In genomic region chr14:91817566-91818325, GRCh38 we compare ENCODE assay signal across 12 cellular contexts. TPM values are rescaled to one million over a fixed set of nuclear protein-coding genes. Genes with fewer than 3 reads are reported as not detected.
DNase-seq lines count a peak whose midpoint lies in the region; ATAC-seq lines count a peak whose summit lies in the region.
"Had no signal": no experiment of that assay in that cellular context is flagged by ENCODE, and none has a peak within 500 bp of the region (broad histone marks: within the 10 kb centered on the region; RNA-seq: fewer than 3 reads in every experiment).

No MANE protein-coding gene starts in this region.

- H3K79me1 ChIP-seq in mesendoderm (ENCODE audit: low read length): no peaks in the 10 kb centered on the region

- no peak overlapping the region for H3K4me3 ChIP-seq in mesendoderm (ENCODE audit: low read length)
- H3K4me3 ChIP-seq: skin epidermis had no signal

- H4K8ac ChIP-seq in mesendoderm (ENCODE audit: low read depth, low read length): no peak overlapping the region

- peak overlapping the region; percentile 10 for H3K18ac ChIP-seq in mesendoderm (ENCODE audit: low read length)

- CTCF ChIA-PET in activated CD4-positive, alpha-beta T cell treated with anti-CD3 and anti-CD28 coated beads for 36 hours (lab: Charles Lee): interaction anchor here (0.8 to 2.1 kb wide), 2 partner anchors 11 to 176 kb away, joined by 5 to 9 read pairs; no protein-coding TSS in a partner anchor

- H2BK15ac ChIP-seq in mesendoderm (replicated peaks; ENCODE audit: low read depth): no peak overlapping the region

- H3K23ac ChIP-seq in mesendoderm (ENCODE audit: low read length): no peak overlapping the region

- no peak overlapping the region for H3K27ac ChIP-seq in mesendoderm (ENCODE audit: low read depth, low read length)
- H3K27ac ChIP-seq: skin epidermis had no signal

- no peak overlapping the region for H3K9ac ChIP-seq in mesendoderm (ENCODE audit: low read length)

- POLR2A ChIA-PET in activated CD4-positive, alpha-beta T cell treated with anti-CD3 and anti-CD28 coated beads for 36 hours (lab: Charles Lee): no interaction called here

- H2AK5ac ChIP-seq in mesendoderm (ENCODE audit: low read length): no peak overlapping the region

- no peak overlapping the region for H3K4me2 ChIP-seq in mesendoderm (ENCODE audit: low read length)

- DNase-seq in activated CD4-positive, alpha-beta T cell treated with anti-CD3 and anti-CD28 coated beads for 36 hours: peak; percentile 19
- no peak for DNase-seq in activated CD4-positive, alpha-beta T cell treated with anti-CD3 and anti-CD28 coated beads, Interleukin-2, amount 50 U/mL, for 48 hours
- DNase-seq in mesendoderm (no peak), HuH-7.5 (ENCODE audit: low spot score) (no peak)
- DNase-seq: activated gamma-delta T cell, NCI-H524 treated with DMSO at 0.1 percent for 48 hours had no signal

- no peaks in the 10 kb centered on the region for H3K27me3 Mint-ChIP-seq in activated CD4-positive, alpha-beta T cell treated with anti-CD3 and anti-CD28 coated beads for 36 hours

- WGBS in mesendoderm (ENCODE audit: extremely low coverage, insufficient coverage, low lambda C conversion rate): no CpG with 5 or more reads among the region's 3 CpGs

- no peak overlapping the region for H2BK5ac ChIP-seq in mesendoderm (ENCODE audit: low read length)

- H2BK120ac ChIP-seq in mesendoderm (ENCODE audit: low read depth, low read length): no peak overlapping the region

- H3K4me1 Mint-ChIP-seq in activated CD4-positive, alpha-beta T cell treated with anti-CD3 and anti-CD28 coated beads for 36 hours: peaks cover 53% of the 10 kb centered on the region

- no peaks in the 10 kb centered on the region for H3K36me3 ChIP-seq in mesendoderm (ENCODE audit: control insufficient read depth, insufficient read depth, low read length)

- no peak overlapping the region for H3K4ac ChIP-seq in mesendoderm (ENCODE audit: low read depth, low read length)

- H4K5ac ChIP-seq in mesendoderm (ENCODE audit: low read length): no peak overlapping the region

- peak; percentile 80 for ATAC-seq in activated CD4-positive, alpha-beta T cell treated with anti-CD3 and anti-CD28 coated beads for 36 hours
- ATAC-seq in GM21529 (IDR thresholded peaks at IDR 0.05; ENCODE audit: unreplicated experiment) (peak; percentile 82), HG03442 (IDR thresholded peaks at IDR 0.05; ENCODE audit: unreplicated experiment) (peak; percentile 68), GM18519 (IDR thresholded peaks at IDR 0.05; ENCODE audit: low FRiP score, unreplicated experiment) (no peak), HG02588 (IDR thresholded peaks at IDR 0.05; ENCODE audit: unreplicated experiment) (no peak)

- H3K4me1 ChIP-seq in mesendoderm (ENCODE audit: control insufficient read depth, low read depth, low read length): no peaks in the 10 kb centered on the region

- H3K9me3 Mint-ChIP-seq in activated CD4-positive, alpha-beta T cell treated with anti-CD3 and anti-CD28 coated beads for 36 hours (ENCODE audit: low read depth): peaks cover 7% of the 10 kb centered on the region

- H3K36me3 Mint-ChIP-seq in activated CD4-positive, alpha-beta T cell treated with anti-CD3 and anti-CD28 coated beads for 36 hours (ENCODE audit: low read depth): peaks cover 30% of the 10 kb centered on the region

- H3K4me3 Mint-ChIP-seq in activated CD4-positive, alpha-beta T cell treated with anti-CD3 and anti-CD28 coated beads for 36 hours: peak overlapping the region; percentile 13

- intact Hi-C loops in activated CD4-positive, alpha-beta T cell treated with anti-CD3 and anti-CD28 coated beads for 36 hours (cut with DNase I, micrococcal nuclease): no loop called here

- no peak overlapping the region for H3K56ac ChIP-seq in mesendoderm (ENCODE audit: low read length)

- H3K27ac Mint-ChIP-seq in activated CD4-positive, alpha-beta T cell treated with anti-CD3 and anti-CD28 coated beads for 36 hours: peak overlapping the region; percentile 71

- no peaks in the 10 kb centered on the region for H3K27me3 ChIP-seq in mesendoderm (ENCODE audit: insufficient read depth, low read length, poor library complexity)

- H3K79me2 ChIP-seq in mesendoderm (ENCODE audit: control insufficient read depth, insufficient read depth, low read length): no peaks in the 10 kb centered on the region

RNA-seq across cellular contexts. Expression of gene TC2N, which starts 49.6 kb away (rescaled TPM):
- total RNA-seq in activated CD4-positive, alpha-beta T cell treated with anti-CD3 and anti-CD28 coated beads for 36 hours: 10 to 100 TPM; 48.8 to 49.3 TPM
- 15.5 TPM for polyA plus RNA-seq in mesendoderm (2013, experiment 1 of 2)
- polyA plus RNA-seq in mesendoderm (2013, experiment 2 of 2): 16.7 TPM
- total RNA-seq: A172 had no signal

Comparison
In these comparisons a context has a peak if more than half of its experiments do, and no peak if none do; other contexts are left out.
1. ATAC-seq: peak in activated CD4-positive, alpha-beta T cell treated with anti-CD3 and anti-CD28 coated beads for 36 hours (single experiment), GM21529 (single experiment) and HG03442 (single experiment); none in GM18519 (single experiment) and HG02588 (single experiment).